In genomic region chr11:107006076-107006833, GRCh38 we compare ENCODE assay signal across 19 cellular contexts.
DNase-seq lines count a peak whose midpoint lies in the region; ATAC-seq and TF ChIP-seq lines count a peak whose summit lies in the region.
"Had no signal": no experiment of that assay in that cellular context is flagged by ENCODE, and none has a peak within 500 bp of the region (broad histone marks: within the 10 kb centered on the region; RNA-seq: fewer than 3 reads in every experiment).

No MANE protein-coding gene starts in this region.

- no peak for TF ChIP-seq CTCF in LNCaP clone FGC (IDR thresholded peaks at IDR 0.05; ENCODE audit: control insufficient read depth, extremely low read depth, insufficient read depth)
- TF ChIP-seq CTCF in RWPE2 (IDR thresholded peaks at IDR 0.05; ENCODE audit: poor library complexity, severe bottlenecking): no peak

- H3K36me3 ChIP-seq in RWPE2 (ENCODE audit: low read depth): no peaks in the 10 kb centered on the region
- H3K36me3 ChIP-seq: MG63, SJCRH30 had no signal

- H3K27me3 ChIP-seq in RWPE2 (ENCODE audit: insufficient read depth, poor library complexity, severe bottlenecking): no peaks in the 10 kb centered on the region
- H3K27me3 ChIP-seq: MG63, SJCRH30 had no signal

- H3K4me3 ChIP-seq in LNCaP clone FGC (ENCODE audit: low read depth, low read length) (no peak overlapping the region), RWPE2 (ENCODE audit: severe bottlenecking) (no peak overlapping the region)
- H3K4me3 ChIP-seq: GM12878, MG63, SJCRH30 had no signal

- H3K27ac ChIP-seq in RWPE2 (ENCODE audit: poor library complexity, severe bottlenecking): no peak overlapping the region
- H3K27ac ChIP-seq: KMS-11, SJCRH30 had no signal

- ATAC-seq in RWPE2 (ENCODE audit: low read depth) (peak; percentile 42; the same call in 1 of the 3 replicates), HG03045 (IDR thresholded peaks at IDR 0.05; ENCODE audit: unreplicated experiment) (no peak), GM19035 (IDR thresholded peaks at IDR 0.05; ENCODE audit: unreplicated experiment) (no peak)
- ATAC-seq: GM12878, T-helper 17 cell had no signal

- H3K4me1 ChIP-seq in RWPE2 (ENCODE audit: insufficient read depth, poor library complexity, severe bottlenecking): no peaks in the 10 kb centered on the region
- H3K4me1 ChIP-seq: SJCRH30 had no signal

- DNase-seq in COLO829 (ENCODE audit: low spot score) (peak; percentile 13), LNCaP clone FGC (ENCODE audit: low read depth) (peak; percentile 44), RWPE2 (ENCODE audit: low spot score) (no peak), kidney glomerular epithelial cell (lab: John Stamatoyannopoulos, UW) (peak; percentile 59), GF-D8 (lab: John Stamatoyannopoulos, UW) (no peak)
- no peak for DNase-seq in stimulated activated CD4-positive, alpha-beta T cell treated with anti-CD3 and anti-CD28 coated beads, Interleukin-4, amount 100 ng/mL, for 24 hours
- DNase-seq: COR-L47, DMS153, MG63, NCI-H1092, NCI-H1436 treated with DMSO at 0.1 percent for 48 hours, NCI-H510A, NCI-H748 treated with DMSO at 0.1 percent for 48 hours, SJCRH30, T-helper 17 cell had no signal

- H3K9me3 ChIP-seq in RWPE2 (ENCODE audit: severe bottlenecking): no peaks in the 10 kb centered on the region
- H3K9me3 ChIP-seq: MG63, SJCRH30 had no signal

Comparison
In these comparisons a context has a peak if more than half of its experiments do, and no peak if none do; other contexts are left out.
1. DNase-seq: peak in COLO829 (single experiment), LNCaP clone FGC (single experiment) and kidney glomerular epithelial cell (single experiment); none in RWPE2 (single experiment), GF-D8 (single experiment) and stimulated activated CD4-positive, alpha-beta T cell treated with anti-CD3 and anti-CD28 coated beads, Interleukin-4, amount 100 ng/mL, for 24 hours (single experiment).